ENCODE assay signal across 16 cellular contexts in the genomic region with DNA sequence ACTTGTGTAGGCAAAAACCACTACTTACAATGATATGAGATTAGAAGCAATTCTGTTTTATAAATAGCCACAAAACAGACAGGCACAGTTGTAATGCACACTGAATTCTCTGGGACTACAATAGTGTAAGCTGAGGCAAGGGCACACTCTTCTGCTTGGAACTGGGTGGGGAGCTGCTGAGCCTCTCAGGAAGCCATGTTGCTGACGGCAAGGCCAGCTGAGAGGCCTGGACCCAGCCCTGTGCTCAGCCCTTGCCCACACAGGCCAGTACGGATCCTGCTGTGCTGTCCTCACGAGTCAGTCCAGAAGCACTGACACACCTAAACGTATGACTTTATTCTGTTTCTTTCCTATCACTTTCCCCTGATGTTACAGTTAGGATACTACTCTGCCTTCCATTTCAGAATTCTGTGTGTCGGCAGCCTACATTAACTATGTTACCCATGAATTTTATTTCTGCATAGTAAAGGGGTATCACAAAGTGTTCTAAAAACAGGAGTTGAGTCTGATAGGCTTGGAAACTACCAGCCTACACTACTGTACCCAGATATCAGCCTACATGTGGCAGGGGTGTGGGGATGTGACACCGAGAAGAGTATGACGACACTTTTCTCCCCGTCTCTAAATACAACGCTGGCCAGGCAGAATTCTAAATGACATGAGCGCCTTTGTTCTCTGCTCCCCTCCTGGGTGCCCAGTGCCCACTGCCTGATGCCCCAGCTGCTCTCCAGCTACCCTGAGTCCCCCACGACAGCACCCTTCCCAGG. TPM values are rescaled to one million over a fixed set of nuclear protein-coding genes. Genes with fewer than 3 reads are reported as not detected.
"Had no signal": no experiment of that assay in that cellular context is flagged by ENCODE, and none has a peak within 500 bp of the region (broad histone marks: within the 10 kb centered on the region; RNA-seq: fewer than 3 reads in every experiment).

No MANE protein-coding gene starts in this region.

- H3K4me2 ChIP-seq: hepatocyte had no signal

- H3K4me1 ChIP-seq: gastrocnemius medialis, tibial nerve had no signal

- H3K9me3 Mint-ChIP-seq: activated CD4-positive, alpha-beta memory T cell treated with anti-CD3 and anti-CD28 coated beads for 36 hours; activated naive CD8-positive, alpha-beta T cell treated with anti-CD3 and anti-CD28 coated beads, Interleukin-2, amount 50 U/mL, for 24 hours; activated T-cell treated with anti-CD3 and anti-CD28 coated beads, Interleukin-2, amount 50 U/mL, for 72 hours; nephron; stimulated activated memory B cell treated with anti-CD40 and anti-IgM and Interleukin-4, amounts not matched to agents 10 μg/mL and 1 μg/mL and 100 μg/mL, for 72 hours had no signal

- DNase-seq: activated CD4-positive, alpha-beta memory T cell treated with anti-CD3 and anti-CD28 coated beads for 36 hours; activated CD4-positive, alpha-beta T cell treated with anti-CD3 and anti-CD28 coated beads for 1 hour; activated CD8-positive, alpha-beta memory T cell treated with anti-CD3 and anti-CD28 coated beads, Interleukin-2, amount 50 U/mL, for 4 hours; activated naive CD8-positive, alpha-beta T cell treated with anti-CD3 and anti-CD28 coated beads, Interleukin-2, amount 50 U/mL, for 24 hours; activated T-cell treated with anti-CD3 and anti-CD28 coated beads, Interleukin-2, amount 50 U/mL, for 72 hours; gastrocnemius medialis; mucosa of descending colon; ovary had no signal

- H3K27ac ChIP-seq: ascending aorta, hepatocyte, ovary, skin epidermis, tibial nerve had no signal

- H3K4me1 Mint-ChIP-seq: nephron had no signal

- H3K4me3 ChIP-seq: ascending aorta, gastrocnemius medialis, hepatocyte, mucosa of descending colon, ovary, skin epidermis, tibial nerve had no signal

- H3K27me3 ChIP-seq: ascending aorta, gastrocnemius medialis, hepatocyte, ovary, tibial nerve had no signal

- H3K4me3 Mint-ChIP-seq: activated CD4-positive, alpha-beta memory T cell treated with anti-CD3 and anti-CD28 coated beads for 36 hours; activated naive CD8-positive, alpha-beta T cell treated with anti-CD3 and anti-CD28 coated beads, Interleukin-2, amount 50 U/mL, for 24 hours; activated T-cell treated with anti-CD3 and anti-CD28 coated beads, Interleukin-2, amount 50 U/mL, for 72 hours; nephron; stimulated activated memory B cell treated with anti-CD40 and anti-IgM and Interleukin-4, amounts not matched to agents 10 μg/mL and 1 μg/mL and 100 μg/mL, for 72 hours had no signal

- H3K9me3 ChIP-seq: ascending aorta, gastrocnemius medialis, mucosa of descending colon, ovary, tibial nerve had no signal

- H3K27me3 Mint-ChIP-seq: activated CD4-positive, alpha-beta memory T cell treated with anti-CD3 and anti-CD28 coated beads for 36 hours; activated naive CD8-positive, alpha-beta T cell treated with anti-CD3 and anti-CD28 coated beads, Interleukin-2, amount 50 U/mL, for 24 hours; stimulated activated memory B cell treated with anti-CD40 and anti-IgM and Interleukin-4, amounts not matched to agents 10 μg/mL and 1 μg/mL and 100 μg/mL, for 72 hours had no signal

- H3K27ac Mint-ChIP-seq: activated CD4-positive, alpha-beta memory T cell treated with anti-CD3 and anti-CD28 coated beads for 36 hours; activated naive CD8-positive, alpha-beta T cell treated with anti-CD3 and anti-CD28 coated beads, Interleukin-2, amount 50 U/mL, for 24 hours; activated T-cell treated with anti-CD3 and anti-CD28 coated beads, Interleukin-2, amount 50 U/mL, for 72 hours; nephron; stimulated activated memory B cell treated with anti-CD40 and anti-IgM and Interleukin-4, amounts not matched to agents 10 μg/mL and 1 μg/mL and 100 μg/mL, for 72 hours had no signal

- ATAC-seq: activated naive CD8-positive, alpha-beta T cell treated with anti-CD3 and anti-CD28 coated beads, Interleukin-2, amount 50 U/mL, for 24 hours; activated T-cell treated with anti-CD3 and anti-CD28 coated beads, Interleukin-2, amount 50 U/mL, for 72 hours; gastrocnemius medialis; mucosa of descending colon; stimulated activated memory B cell treated with anti-CD40 and anti-IgM and Interleukin-4, amounts not matched to agents 10 μg/mL and 1 μg/mL and 100 μg/mL, for 72 hours had no signal

- FAIRE-seq: bronchial epithelial cell, endothelial cell of umbilical vein had no signal

- H3K36me3 ChIP-seq: ovary had no signal

RNA-seq across cellular contexts. Expression of gene TSPAN10, which starts 43.7 kb away (rescaled TPM):
- total RNA-seq: ascending aorta had no signal
